1 cellular context compared by ENCODE assay signal in the genomic region with DNA sequence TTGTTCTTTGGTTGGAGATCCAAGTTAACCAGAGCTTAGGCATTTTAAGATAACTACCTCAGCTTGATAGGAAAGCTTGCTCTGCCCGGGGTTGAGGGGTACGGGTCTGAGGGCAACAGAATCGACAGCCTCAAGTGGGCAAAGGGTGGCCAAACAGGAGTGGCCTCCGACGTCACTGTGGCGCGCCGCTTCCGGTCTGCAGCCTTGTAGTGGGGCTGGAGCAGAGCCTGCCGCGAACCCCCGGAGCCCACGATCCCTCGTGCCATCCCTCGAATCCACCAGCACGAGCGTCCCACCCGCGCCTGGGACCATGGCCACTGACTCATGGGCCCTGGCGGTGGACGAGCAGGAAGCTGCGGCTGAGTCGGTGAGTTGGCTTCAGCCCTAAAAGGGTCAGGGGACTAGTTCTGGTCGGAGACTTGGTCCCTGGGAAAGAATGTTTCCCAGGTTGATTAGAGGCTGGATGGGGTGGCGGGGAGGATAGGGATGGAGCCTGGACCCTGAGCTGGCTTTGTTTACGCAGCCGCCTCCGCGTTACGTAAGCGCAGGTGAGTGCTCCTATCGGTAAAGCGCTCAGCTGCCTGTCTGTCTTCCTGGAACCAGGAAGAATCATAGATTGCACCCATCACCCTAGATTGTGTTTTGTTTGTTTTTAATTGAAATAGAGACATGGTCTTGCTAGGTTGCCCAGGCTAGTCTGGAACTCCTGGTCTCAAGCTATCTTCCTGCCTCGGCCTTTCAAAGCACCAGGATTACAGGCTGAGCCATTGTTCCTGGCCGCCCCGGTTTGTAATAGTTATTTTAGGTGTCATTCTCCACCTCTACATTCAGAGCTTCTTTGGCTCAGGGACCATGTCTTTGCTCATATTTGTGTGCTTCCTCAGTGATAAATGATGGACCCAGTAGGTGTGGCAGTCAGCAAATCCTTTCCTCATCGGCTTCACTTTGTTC.
TF ChIP-seq lines count a peak whose summit lies in the region.

A gene (plus strand): TSS at position 199 of the 951 bp plus-strand sequence. CDS start 112 bp downstream, at position 311.

TF ChIP-seq in HepG2, 621 proteins besides CTCF, POLR2A, EP300 and RAD21 (continued from another document):
- TF ChIP-seq, protein P1, sequence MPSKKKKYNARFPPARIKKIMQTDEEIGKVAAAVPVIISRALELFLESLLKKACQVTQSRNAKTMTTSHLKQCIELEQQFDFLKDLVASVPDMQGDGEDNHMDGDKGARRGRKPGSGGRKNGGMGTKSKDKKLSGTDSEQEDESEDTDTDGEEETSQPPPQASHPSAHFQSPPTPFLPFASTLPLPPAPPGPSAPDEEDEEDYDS (CRISPR knock-in tag; IDR thresholded peaks at IDR 0.05) = peak; percentile 15; the same call in 1 of the 2 replicates
- TF ChIP-seq, protein P2, sequence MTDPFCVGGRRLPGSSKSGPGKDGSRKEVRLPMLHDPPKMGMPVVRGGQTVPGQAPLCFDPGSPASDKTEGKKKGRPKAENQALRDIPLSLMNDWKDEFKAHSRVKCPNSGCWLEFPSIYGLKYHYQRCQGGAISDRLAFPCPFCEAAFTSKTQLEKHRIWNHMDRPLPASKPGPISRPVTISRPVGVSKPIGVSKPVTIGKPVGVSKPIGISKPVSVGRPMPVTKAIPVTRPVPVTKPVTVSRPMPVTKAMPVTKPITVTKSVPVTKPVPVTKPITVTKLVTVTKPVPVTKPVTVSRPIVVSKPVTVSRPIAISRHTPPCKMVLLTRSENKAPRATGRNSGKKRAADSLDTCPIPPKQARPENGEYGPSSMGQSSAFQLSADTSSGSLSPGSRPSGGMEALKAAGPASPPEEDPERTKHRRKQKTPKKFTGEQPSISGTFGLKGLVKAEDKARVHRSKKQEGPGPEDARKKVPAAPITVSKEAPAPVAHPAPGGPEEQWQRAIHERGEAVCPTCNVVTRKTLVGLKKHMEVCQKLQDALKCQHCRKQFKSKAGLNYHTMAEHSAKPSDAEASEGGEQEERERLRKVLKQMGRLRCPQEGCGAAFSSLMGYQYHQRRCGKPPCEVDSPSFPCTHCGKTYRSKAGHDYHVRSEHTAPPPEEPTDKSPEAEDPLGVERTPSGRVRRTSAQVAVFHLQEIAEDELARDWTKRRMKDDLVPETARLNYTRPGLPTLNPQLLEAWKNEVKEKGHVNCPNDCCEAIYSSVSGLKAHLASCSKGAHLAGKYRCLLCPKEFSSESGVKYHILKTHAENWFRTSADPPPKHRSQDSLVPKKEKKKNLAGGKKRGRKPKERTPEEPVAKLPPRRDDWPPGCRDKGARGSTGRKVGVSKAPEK (CRISPR knock-in tag; IDR thresholded peaks at IDR 0.05; ENCODE audit: borderline replicate concordance) = peak; percentile 94; the same call in 1 of the 2 replicates
- TF ChIP-seq, protein P3, sequence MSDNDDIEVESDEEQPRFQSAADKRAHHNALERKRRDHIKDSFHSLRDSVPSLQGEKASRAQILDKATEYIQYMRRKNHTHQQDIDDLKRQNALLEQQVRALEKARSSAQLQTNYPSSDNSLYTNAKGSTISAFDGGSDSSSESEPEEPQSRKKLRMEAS (IDR thresholded peaks at IDR 0.05) = peak; percentile 92
- TF ChIP-seq, protein P4, sequence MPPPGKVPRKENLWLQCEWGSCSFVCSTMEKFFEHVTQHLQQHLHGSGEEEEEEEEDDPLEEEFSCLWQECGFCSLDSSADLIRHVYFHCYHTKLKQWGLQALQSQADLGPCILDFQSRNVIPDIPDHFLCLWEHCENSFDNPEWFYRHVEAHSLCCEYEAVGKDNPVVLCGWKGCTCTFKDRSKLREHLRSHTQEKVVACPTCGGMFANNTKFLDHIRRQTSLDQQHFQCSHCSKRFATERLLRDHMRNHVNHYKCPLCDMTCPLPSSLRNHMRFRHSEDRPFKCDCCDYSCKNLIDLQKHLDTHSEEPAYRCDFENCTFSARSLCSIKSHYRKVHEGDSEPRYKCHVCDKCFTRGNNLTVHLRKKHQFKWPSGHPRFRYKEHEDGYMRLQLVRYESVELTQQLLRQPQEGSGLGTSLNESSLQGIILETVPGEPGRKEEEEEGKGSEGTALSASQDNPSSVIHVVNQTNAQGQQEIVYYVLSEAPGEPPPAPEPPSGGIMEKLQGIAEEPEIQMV (CRISPR knock-in tag; IDR thresholded peaks at IDR 0.05; ENCODE audit: low read depth) = peak; percentile 69; the same call in 1 of the 2 replicates
- TF ChIP-seq, protein P5, sequence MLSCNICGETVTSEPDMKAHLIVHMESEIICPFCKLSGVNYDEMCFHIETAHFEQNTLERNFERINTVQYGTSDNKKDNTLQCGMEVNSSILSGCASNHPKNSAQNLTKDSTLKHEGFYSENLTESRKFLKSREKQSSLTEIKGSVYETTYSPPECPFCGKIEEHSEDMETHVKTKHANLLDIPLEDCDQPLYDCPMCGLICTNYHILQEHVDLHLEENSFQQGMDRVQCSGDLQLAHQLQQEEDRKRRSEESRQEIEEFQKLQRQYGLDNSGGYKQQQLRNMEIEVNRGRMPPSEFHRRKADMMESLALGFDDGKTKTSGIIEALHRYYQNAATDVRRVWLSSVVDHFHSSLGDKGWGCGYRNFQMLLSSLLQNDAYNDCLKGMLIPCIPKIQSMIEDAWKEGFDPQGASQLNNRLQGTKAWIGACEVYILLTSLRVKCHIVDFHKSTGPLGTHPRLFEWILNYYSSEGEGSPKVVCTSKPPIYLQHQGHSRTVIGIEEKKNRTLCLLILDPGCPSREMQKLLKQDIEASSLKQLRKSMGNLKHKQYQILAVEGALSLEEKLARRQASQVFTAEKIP (CRISPR knock-in tag; IDR thresholded peaks at IDR 0.05; ENCODE audit: borderline replicate concordance) = no peak
- TF ChIP-seq MED13 (CRISPR knock-in tag; IDR thresholded peaks at IDR 0.05) (no peak), RARA (CRISPR knock-in tag; IDR thresholded peaks at IDR 0.05) (no peak), CBX1 (IDR thresholded peaks at IDR 0.05; ENCODE audit: low read depth) (peak; percentile 89), ZNF343 (CRISPR knock-in tag; IDR thresholded peaks at IDR 0.05) (peak; percentile 59; the same call in 1 of the 2 replicates), ZNF101 (CRISPR knock-in tag; IDR thresholded peaks at IDR 0.05; ENCODE audit: borderline replicate concordance, low read depth) (no peak), ZNF256 (CRISPR knock-in tag; conservative IDR thresholded peaks at IDR 0.05) (no peak), ARID2 (CRISPR knock-in tag; IDR thresholded peaks at IDR 0.05; ENCODE audit: borderline replicate concordance) (peak; percentile 80; the same call in 1 of the 2 replicates)
- TF ChIP-seq, protein P6, sequence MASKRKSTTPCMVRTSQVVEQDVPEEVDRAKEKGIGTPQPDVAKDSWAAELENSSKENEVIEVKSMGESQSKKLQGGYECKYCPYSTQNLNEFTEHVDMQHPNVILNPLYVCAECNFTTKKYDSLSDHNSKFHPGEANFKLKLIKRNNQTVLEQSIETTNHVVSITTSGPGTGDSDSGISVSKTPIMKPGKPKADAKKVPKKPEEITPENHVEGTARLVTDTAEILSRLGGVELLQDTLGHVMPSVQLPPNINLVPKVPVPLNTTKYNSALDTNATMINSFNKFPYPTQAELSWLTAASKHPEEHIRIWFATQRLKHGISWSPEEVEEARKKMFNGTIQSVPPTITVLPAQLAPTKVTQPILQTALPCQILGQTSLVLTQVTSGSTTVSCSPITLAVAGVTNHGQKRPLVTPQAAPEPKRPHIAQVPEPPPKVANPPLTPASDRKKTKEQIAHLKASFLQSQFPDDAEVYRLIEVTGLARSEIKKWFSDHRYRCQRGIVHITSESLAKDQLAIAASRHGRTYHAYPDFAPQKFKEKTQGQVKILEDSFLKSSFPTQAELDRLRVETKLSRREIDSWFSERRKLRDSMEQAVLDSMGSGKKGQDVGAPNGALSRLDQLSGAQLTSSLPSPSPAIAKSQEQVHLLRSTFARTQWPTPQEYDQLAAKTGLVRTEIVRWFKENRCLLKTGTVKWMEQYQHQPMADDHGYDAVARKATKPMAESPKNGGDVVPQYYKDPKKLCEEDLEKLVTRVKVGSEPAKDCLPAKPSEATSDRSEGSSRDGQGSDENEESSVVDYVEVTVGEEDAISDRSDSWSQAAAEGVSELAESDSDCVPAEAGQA (IDR thresholded peaks at IDR 0.05; ENCODE audit: low read depth) = peak; percentile 82; the same call in 1 of the 2 replicates
- TF ChIP-seq, protein P6 (CRISPR knock-in tag; IDR thresholded peaks at IDR 0.05; ENCODE audit: borderline replicate concordance) = no peak
- TF ChIP-seq, protein P7, sequence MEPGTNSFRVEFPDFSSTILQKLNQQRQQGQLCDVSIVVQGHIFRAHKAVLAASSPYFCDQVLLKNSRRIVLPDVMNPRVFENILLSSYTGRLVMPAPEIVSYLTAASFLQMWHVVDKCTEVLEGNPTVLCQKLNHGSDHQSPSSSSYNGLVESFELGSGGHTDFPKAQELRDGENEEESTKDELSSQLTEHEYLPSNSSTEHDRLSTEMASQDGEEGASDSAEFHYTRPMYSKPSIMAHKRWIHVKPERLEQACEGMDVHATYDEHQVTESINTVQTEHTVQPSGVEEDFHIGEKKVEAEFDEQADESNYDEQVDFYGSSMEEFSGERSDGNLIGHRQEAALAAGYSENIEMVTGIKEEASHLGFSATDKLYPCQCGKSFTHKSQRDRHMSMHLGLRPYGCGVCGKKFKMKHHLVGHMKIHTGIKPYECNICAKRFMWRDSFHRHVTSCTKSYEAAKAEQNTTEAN (CRISPR knock-in tag; conservative IDR thresholded peaks at IDR 0.05) = peak; percentile 64; the same call in 1 of the 2 replicates
- TF ChIP-seq, protein P8, sequence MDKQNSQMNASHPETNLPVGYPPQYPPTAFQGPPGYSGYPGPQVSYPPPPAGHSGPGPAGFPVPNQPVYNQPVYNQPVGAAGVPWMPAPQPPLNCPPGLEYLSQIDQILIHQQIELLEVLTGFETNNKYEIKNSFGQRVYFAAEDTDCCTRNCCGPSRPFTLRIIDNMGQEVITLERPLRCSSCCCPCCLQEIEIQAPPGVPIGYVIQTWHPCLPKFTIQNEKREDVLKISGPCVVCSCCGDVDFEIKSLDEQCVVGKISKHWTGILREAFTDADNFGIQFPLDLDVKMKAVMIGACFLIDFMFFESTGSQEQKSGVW (CRISPR knock-in tag; IDR thresholded peaks at IDR 0.05; ENCODE audit: borderline replicate concordance) = no peak
- TF ChIP-seq, protein P9, sequence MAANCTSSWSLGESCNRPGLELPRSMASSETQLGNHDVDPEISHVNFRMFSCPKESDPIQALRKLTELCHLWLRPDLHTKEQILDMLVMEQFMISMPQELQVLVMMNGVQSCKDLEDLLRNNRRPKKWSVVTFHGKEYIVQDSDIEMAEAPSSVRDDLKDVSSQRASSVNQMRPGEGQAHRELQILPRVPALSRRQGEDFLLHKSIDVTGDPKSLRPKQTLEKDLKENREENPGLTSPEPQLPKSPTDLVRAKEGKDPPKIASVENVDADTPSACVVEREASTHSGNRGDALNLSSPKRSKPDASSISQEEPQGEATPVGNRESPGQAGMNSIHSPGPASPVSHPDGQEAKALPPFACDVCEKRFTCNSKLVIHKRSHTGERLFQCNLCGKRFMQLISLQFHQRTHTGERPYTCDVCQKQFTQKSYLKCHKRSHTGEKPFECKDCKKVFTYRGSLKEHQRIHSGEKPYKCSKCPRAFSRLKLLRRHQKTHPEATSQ (CRISPR knock-in tag; IDR thresholded peaks at IDR 0.05; ENCODE audit: borderline replicate concordance) = peak; percentile 89
- TF ChIP-seq, protein P10, sequence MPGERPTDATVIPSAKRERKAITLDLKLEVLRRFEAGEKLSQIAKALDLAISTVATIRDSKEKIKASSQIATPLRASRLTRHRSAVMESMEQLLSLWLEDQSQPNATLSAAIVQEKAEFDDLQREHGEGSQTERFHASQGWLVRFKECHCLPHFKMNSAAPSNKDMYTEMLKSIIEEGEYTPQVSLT (CRISPR knock-in tag; IDR thresholded peaks at IDR 0.05; ENCODE audit: borderline replicate concordance, low read depth) = no peak
